ENCODE assay signal across 13 cellular contexts in genomic region chrX:153952373-153953026, GRCh38. TPM values are rescaled to one million over a fixed set of nuclear protein-coding genes. Genes with fewer than 3 reads are reported as not detected.
A peak's percentile ranks its signal among the peaks of the same experiment; 100 is the strongest.
DNase-seq lines count a peak whose midpoint lies in the region; ATAC-seq and TF ChIP-seq lines count a peak whose summit lies in the region.
"Had no signal": no experiment of that assay in that cellular context is flagged by ENCODE, and none has a peak within 500 bp of the region (broad histone marks: within the 10 kb centered on the region; RNA-seq: fewer than 3 reads in every experiment).

No MANE protein-coding gene starts in this region.

- H3K4me1 ChIP-seq in CD4-positive, CD25-positive, alpha-beta regulatory T cell (ENCODE audit: control insufficient read depth, insufficient read depth, low read length, poor library complexity, severe bottlenecking) = peaks cover 7% of the 10 kb centered on the region
- H3K4me1 ChIP-seq in OCI-LY3 (ENCODE audit: low read length) (peaks cover 8% of the 10 kb centered on the region), skeletal muscle tissue (ENCODE audit: control insufficient read depth in 3 of 3, insufficient read depth in 3 of 3, low read length in 3 of 3) (peaks cover 0 to 9% (median 8%) of the 10 kb centered on the region in 3 donors)

- H3K36me3 Mint-ChIP-seq in CD4-positive, CD25-positive, alpha-beta regulatory T cell = peaks cover 24% of the 10 kb centered on the region
- no peaks in the 10 kb centered on the region for H3K36me3 Mint-ChIP-seq in glutamatergic neuron (ENCODE audit: unreplicated experiment)

- no peak overlapping the region for H2AFZ ChIP-seq in OCI-LY3 (ENCODE audit: low read depth, low read length)

- peaks cover 42% of the 10 kb centered on the region for H3K36me3 ChIP-seq in CD4-positive, CD25-positive, alpha-beta regulatory T cell (ENCODE audit: control insufficient read depth, insufficient read depth, low read length)
- H3K36me3 ChIP-seq in OCI-LY3 (replicated peaks; ENCODE audit: low read depth, low read length) (peaks cover 55% of the 10 kb centered on the region), skeletal muscle tissue (ENCODE audit: control insufficient read depth in 3 of 3, insufficient read depth in 3 of 3, low read length in 3 of 3) (peaks cover 58 to 77% (median 59%) of the 10 kb centered on the region in 3 donors)

- H3K27ac ChIP-seq in CD4-positive, CD25-positive, alpha-beta regulatory T cell (ENCODE audit: insufficient read depth, low read length, poor library complexity, severe bottlenecking) = peak overlapping the region; percentile 25
- H3K27ac ChIP-seq in OCI-LY3 (ENCODE audit: low read length) (peak overlapping the region; percentile 77), skeletal muscle tissue (ENCODE audit: low read depth, low read length) (peak overlapping the region; percentile 15)

- no peak overlapping the region; the same call in 1 of the 2 replicates for H3K9ac ChIP-seq in OCI-LY3 (ENCODE audit: low read length)
- H3K9ac ChIP-seq in skeletal muscle tissue (ENCODE audit: low read depth in 1 of 3, low read length in 3 of 3) = no peak overlapping the region

- H3K4me1 Mint-ChIP-seq in CD4-positive, CD25-positive, alpha-beta regulatory T cell = peaks cover under 1 to 9% (median 4%) of the 10 kb centered on the region in 4 donors
- H3K4me1 Mint-ChIP-seq in glutamatergic neuron (ENCODE audit: low read depth, unreplicated experiment) = peaks cover under 1% of the 10 kb centered on the region

- no peaks in the 10 kb centered on the region for H4K20me1 ChIP-seq in OCI-LY3 (ENCODE audit: insufficient read depth, low read length)

- H3K27me3 Mint-ChIP-seq in CD4-positive, CD25-positive, alpha-beta regulatory T cell = no peaks in the 10 kb centered on the region
- peaks cover 2% of the 10 kb centered on the region for H3K27me3 Mint-ChIP-seq in glutamatergic neuron (ENCODE audit: unreplicated experiment)
- H3K27me3 Mint-ChIP-seq: activated naive CD8-positive, alpha-beta T cell treated with anti-CD3 and anti-CD28 coated beads, Interleukin-2, amount 50 U/mL, for 24 hours; stimulated activated naive CD8-positive, alpha-beta T cell treated with anti-CD3 and anti-CD28 coated beads, Interleukin-15, Interleukin-2, amounts not matched to agents 100 ng/mL and 50 ng/mL, for 24 hours had no signal

- no peak for DNase-seq in CD4-positive, CD25-positive, alpha-beta regulatory T cell
- DNase-seq in glutamatergic neuron (no peak), iPS-NIHi7 (ENCODE audit: extremely low spot score) (no peak), AG20443 (ENCODE audit: low spot score) (no peak), glomerular visceral epithelial cell (ENCODE audit: extremely low spot score) (no peak), DMS114 treated with DMSO at 0.1 percent for 48 hours (lab: John Stamatoyannopoulos, UW; ENCODE audit: unreplicated experiment) (no peak)
- DNase-seq: SHP77 treated with DMSO at 0.1 percent for 48 hours had no signal

- H3K4me2 ChIP-seq in OCI-LY3 (ENCODE audit: low read length) = no peak overlapping the region

- no peak overlapping the region for H3K4me3 ChIP-seq in CD4-positive, CD25-positive, alpha-beta regulatory T cell (ENCODE audit: low read depth, low read length)
- no peak overlapping the region for H3K4me3 ChIP-seq in OCI-LY3 (ENCODE audit: low read length)
- no peak overlapping the region for H3K4me3 ChIP-seq in skeletal muscle tissue (ENCODE audit: low read length in 3 of 3)

- peaks cover 8% of the 10 kb centered on the region; the same call in 1 of the 2 replicates for H3K79me2 ChIP-seq in OCI-LY3 (ENCODE audit: low read length)

- H3K27me3 ChIP-seq in CD4-positive, CD25-positive, alpha-beta regulatory T cell (ENCODE audit: control insufficient read depth, insufficient read depth, low read length) = no peaks in the 10 kb centered on the region
- H3K27me3 ChIP-seq in OCI-LY3 (ENCODE audit: low read depth, low read length) = no peaks in the 10 kb centered on the region
- no peaks in the 10 kb centered on the region for H3K27me3 ChIP-seq in skeletal muscle tissue (ENCODE audit: control insufficient read depth in 3 of 3, insufficient read depth in 3 of 3, low read length in 3 of 3)

- H3K27ac Mint-ChIP-seq in CD4-positive, CD25-positive, alpha-beta regulatory T cell = peak overlapping the region in 1 of 3 donors; percentile 26
- H3K27ac Mint-ChIP-seq in glutamatergic neuron (ENCODE audit: unreplicated experiment) = peak overlapping the region; percentile 28
- H3K27ac Mint-ChIP-seq: activated naive CD8-positive, alpha-beta T cell treated with anti-CD3 and anti-CD28 coated beads, Interleukin-2, amount 50 U/mL, for 24 hours; mesothelial cell of epicardium; stimulated activated naive CD8-positive, alpha-beta T cell treated with anti-CD3 and anti-CD28 coated beads, Interleukin-15, Interleukin-2, amounts not matched to agents 100 ng/mL and 50 ng/mL, for 24 hours had no signal

- no peak for ATAC-seq in CD4-positive, CD25-positive, alpha-beta regulatory T cell (ENCODE audit: low read depth in 2 of 2)

- no peaks in the 10 kb centered on the region for H3K9me3 ChIP-seq in CD4-positive, CD25-positive, alpha-beta regulatory T cell (ENCODE audit: control insufficient read depth in 2 of 2, low read length in 2 of 2)
- H3K9me3 ChIP-seq in OCI-LY3 (ENCODE audit: insufficient read depth, low read length) (no peaks in the 10 kb centered on the region), skeletal muscle tissue (ENCODE audit: control insufficient read depth in 3 of 3, low read length in 3 of 3) (no peaks in the 10 kb centered on the region)

- TF ChIP-seq CTCF in OCI-LY3 (IDR thresholded peaks at IDR 0.05; ENCODE audit: low read depth, low read length) (no peak), glutamatergic neuron (IDR thresholded peaks at IDR 0.05; ENCODE audit: partially characterized antibody, unreplicated experiment) (no peak)

- H3K9me3 Mint-ChIP-seq in CD4-positive, CD25-positive, alpha-beta regulatory T cell = peaks cover 0 to 2% (median 0%) of the 10 kb centered on the region in 7 donors
- peaks cover 5% of the 10 kb centered on the region for H3K9me3 Mint-ChIP-seq in glutamatergic neuron (ENCODE audit: unreplicated experiment)
- H3K9me3 Mint-ChIP-seq: activated naive CD8-positive, alpha-beta T cell treated with anti-CD3 and anti-CD28 coated beads, Interleukin-2, amount 50 U/mL, for 24 hours; activated T-helper 1 cell treated with anti-CD3 and anti-CD28 coated beads, Interleukin-12 subunit alpha, Interleukin-12 subunit beta, Interleukin-2, Interleukin-4 antibody, amounts not matched to agents 30 ng/mL and 10 ng/mL and 1 ng/mL, durations not matched to agents 14 hours and 24 hours and 36 hours; mesothelial cell of epicardium; stimulated activated naive CD8-positive, alpha-beta T cell treated with anti-CD3 and anti-CD28 coated beads, Interleukin-15, Interleukin-2, amounts not matched to agents 100 ng/mL and 50 ng/mL, for 24 hours had no signal

- no peak overlapping the region for H3K4me3 Mint-ChIP-seq in CD4-positive, CD25-positive, alpha-beta regulatory T cell
- no peak overlapping the region for H3K4me3 Mint-ChIP-seq in glutamatergic neuron (ENCODE audit: unreplicated experiment)
- H3K4me3 Mint-ChIP-seq: activated naive CD8-positive, alpha-beta T cell treated with anti-CD3 and anti-CD28 coated beads, Interleukin-2, amount 50 U/mL, for 24 hours; activated T-helper 1 cell treated with anti-CD3 and anti-CD28 coated beads, Interleukin-12 subunit alpha, Interleukin-12 subunit beta, Interleukin-2, Interleukin-4 antibody, amounts not matched to agents 30 ng/mL and 10 ng/mL and 1 ng/mL, durations not matched to agents 14 hours and 24 hours and 36 hours; mesothelial cell of epicardium; stimulated activated naive CD8-positive, alpha-beta T cell treated with anti-CD3 and anti-CD28 coated beads, Interleukin-15, Interleukin-2, amounts not matched to agents 100 ng/mL and 50 ng/mL, for 24 hours had no signal

RNA-seq across cellular contexts. Expression of gene RENBP, which starts 8.1 kb away (rescaled TPM):
- 15.3 TPM for total RNA-seq in CD4-positive, CD25-positive, alpha-beta regulatory T cell
- polyA plus RNA-seq in CD4-positive, CD25-positive, alpha-beta regulatory T cell = 1 to 10 TPM in 2 of 4 donors, under 1 TPM in 2; 0.62 to 1.9 (median 1.1) TPM
- 16.1 TPM for total RNA-seq in glutamatergic neuron (ENCODE audit: unreplicated experiment)
- 5.7 TPM for total RNA-seq in skeletal muscle tissue

RNA-seq across cellular contexts. Expression of gene NAA10, which starts 17.7 kb away (rescaled TPM):
- total RNA-seq in CD4-positive, CD25-positive, alpha-beta regulatory T cell = 70.0 TPM
- 10 to 100 TPM; 72.4 to 99.8 (median 82.3) TPM for polyA plus RNA-seq in CD4-positive, CD25-positive, alpha-beta regulatory T cell
- total RNA-seq in glutamatergic neuron (ENCODE audit: unreplicated experiment) (129 TPM), skeletal muscle tissue (13.6 TPM)

RNA-seq across cellular contexts. Expression of gene HCFC1, which starts 19.1 kb away (rescaled TPM):
- 71.6 TPM for total RNA-seq in CD4-positive, CD25-positive, alpha-beta regulatory T cell
- 1 to 10 TPM; 3.0 to 4.3 (median 3.6) TPM for polyA plus RNA-seq in CD4-positive, CD25-positive, alpha-beta regulatory T cell
- 84.0 TPM for total RNA-seq in glutamatergic neuron (ENCODE audit: unreplicated experiment)
- total RNA-seq in skeletal muscle tissue = 9.4 TPM

RNA-seq across cellular contexts. Expression of gene TMEM187, which starts 20.1 kb away (rescaled TPM):
- 6.0 TPM for total RNA-seq in CD4-positive, CD25-positive, alpha-beta regulatory T cell
- polyA plus RNA-seq in CD4-positive, CD25-positive, alpha-beta regulatory T cell = 10 to 100 TPM; 16.1 to 21.0 (median 17.7) TPM
- 6.7 TPM for total RNA-seq in glutamatergic neuron (ENCODE audit: unreplicated experiment)
- total RNA-seq in skeletal muscle tissue = 2.1 TPM

RNA-seq across cellular contexts. Expression of gene ARHGAP4, which starts 26.4 kb away (rescaled TPM):
- 459 TPM for total RNA-seq in CD4-positive, CD25-positive, alpha-beta regulatory T cell
- polyA plus RNA-seq in CD4-positive, CD25-positive, alpha-beta regulatory T cell = 10 to 100 TPM; 73.5 to 89.9 (median 80.2) TPM
- total RNA-seq in glutamatergic neuron (ENCODE audit: unreplicated experiment) (33.5 TPM), skeletal muscle tissue (25.1 TPM)

Comparison
In these comparisons a context has a peak if more than half of its experiments do, and no peak if none do; other contexts are left out.
1. H3K27ac ChIP-seq: peak in every context shown above with its lines; median percentile 77 in OCI-LY3; 25 in CD4-positive, CD25-positive, alpha-beta regulatory T cell; 15 in skeletal muscle tissue.